In the genomic region with DNA sequence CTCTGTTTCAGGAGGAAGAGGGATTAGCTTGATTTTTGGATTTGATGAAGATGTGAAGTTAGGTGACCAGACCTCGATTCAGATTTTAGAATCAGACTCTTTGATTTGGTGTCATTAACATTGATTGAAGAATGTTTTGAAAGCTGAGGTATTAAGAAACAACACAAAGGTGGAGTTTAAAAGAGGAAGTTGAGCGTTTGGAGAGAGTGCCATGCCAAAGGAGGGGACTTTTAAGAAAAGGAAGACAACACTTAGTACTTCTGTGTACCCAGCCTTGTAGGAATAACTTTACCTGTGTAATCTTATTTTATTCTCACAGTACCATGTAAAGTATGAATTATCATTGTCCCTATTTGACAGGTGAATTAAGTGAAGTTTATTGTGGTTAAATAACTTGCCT, we compare ENCODE assay signal across 24 cellular contexts. TPM values are rescaled to one million over a fixed set of nuclear protein-coding genes. Genes with fewer than 3 reads are reported as not detected.
"Had no signal": no experiment of that assay in that cellular context is flagged by ENCODE, and none has a peak within 500 bp of the region (broad histone marks: within the 10 kb centered on the region; RNA-seq: fewer than 3 reads in every experiment).

No MANE protein-coding gene starts in this region.

- FAIRE-seq: endometrium had no signal

- H3K36me3 Mint-ChIP-seq: activated naive CD4-positive, alpha-beta T cell treated with anti-CD3 and anti-CD28 coated beads, Interleukin-2, amount 10 ng/mL, durations not matched to agents 7 days and 5 days; naive B cell had no signal

- DNase-seq: activated B cell treated with CpG ODN at 0.5 μM for 24 hours; activated CD4-positive, alpha-beta T cell treated with anti-CD3 and anti-CD28 coated beads for 36 hours; activated CD4-positive, alpha-beta T cell treated with anti-CD3 and anti-CD28 coated beads, Interleukin-2, amount 50 U/mL, for 4 hours; activated effector memory CD4-positive, alpha-beta T cell treated with Interleukin-2 at 50 U/mL for 16 hours; activated naive CD4-positive, alpha-beta T cell treated with anti-CD3 and anti-CD28 coated beads, Interleukin-2, amount 10 ng/mL, durations not matched to agents 7 days and 5 days; activated T-cell treated with anti-CD3 and anti-CD28 coated beads, Interleukin-2, amount 50 U/mL, for 72 hours; effector CD4-positive, alpha-beta T cell; heart left ventricle; islet precursor cell; left colon; lower lobe of right lung; naive B cell; sigmoid colon; stimulated activated CD4-positive, alpha-beta T cell treated with anti-CD3 and anti-CD28 coated beads, Interleukin-15, amount 100 ng/mL, for 24 hours; stimulated activated naive B cell treated with anti-CD40 and anti-IgM and Interleukin-4, amounts not matched to agents 10 μg/mL and 1 μg/mL and 100 μg/mL, for 72 hours; T1000; testis; trophoblast cell had no signal

- H3K36me3 ChIP-seq: cardiac muscle cell, heart left ventricle, lower lobe of right lung, sigmoid colon, vagina had no signal

- H3K4me1 Mint-ChIP-seq: activated B cell treated with CpG ODN at 0.5 μM for 24 hours; activated naive CD4-positive, alpha-beta T cell treated with anti-CD3 and anti-CD28 coated beads, Interleukin-2, amount 10 ng/mL, durations not matched to agents 7 days and 5 days; naive B cell; neural crest cell had no signal

- H3K27ac Mint-ChIP-seq: activated B cell treated with CpG ODN at 0.5 μM for 24 hours; activated CD4-positive, alpha-beta T cell treated with anti-CD3 and anti-CD28 coated beads for 36 hours; activated naive CD4-positive, alpha-beta T cell treated with anti-CD3 and anti-CD28 coated beads, Interleukin-2, amount 10 ng/mL, durations not matched to agents 7 days and 5 days; activated T-cell treated with anti-CD3 and anti-CD28 coated beads, Interleukin-2, amount 50 U/mL, for 72 hours; dendritic cell treated with granulocyte-macrophage colony-stimulating factor and Interleukin-4, amounts not matched to agents 40 ng/mL and 50 ng/mL, for 4 days; naive B cell; stimulated activated naive B cell treated with anti-CD40 and anti-IgM and Interleukin-4, amounts not matched to agents 10 μg/mL and 1 μg/mL and 100 μg/mL, for 72 hours had no signal

- H3K27me3 ChIP-seq: heart left ventricle, testis, vagina had no signal

- H3K27ac ChIP-seq: cardiac muscle cell, heart left ventricle, lower lobe of right lung, sigmoid colon, testis, vagina had no signal

- H3K4me3 Mint-ChIP-seq: activated B cell treated with CpG ODN at 0.5 μM for 24 hours; activated CD4-positive, alpha-beta T cell treated with anti-CD3 and anti-CD28 coated beads for 36 hours; activated naive CD4-positive, alpha-beta T cell treated with anti-CD3 and anti-CD28 coated beads, Interleukin-2, amount 10 ng/mL, durations not matched to agents 7 days and 5 days; activated T-cell treated with anti-CD3 and anti-CD28 coated beads, Interleukin-2, amount 50 U/mL, for 72 hours; dendritic cell treated with granulocyte-macrophage colony-stimulating factor and Interleukin-4, amounts not matched to agents 40 ng/mL and 50 ng/mL, for 4 days; naive B cell; neural crest cell had no signal

- H3K9me3 ChIP-seq: heart left ventricle, lower lobe of right lung, sigmoid colon, testis, vagina had no signal

- H3K9me3 Mint-ChIP-seq: activated B cell treated with CpG ODN at 0.5 μM for 24 hours; activated naive CD4-positive, alpha-beta T cell treated with anti-CD3 and anti-CD28 coated beads, Interleukin-2, amount 10 ng/mL, durations not matched to agents 7 days and 5 days; activated T-cell treated with anti-CD3 and anti-CD28 coated beads, Interleukin-2, amount 50 U/mL, for 72 hours; dendritic cell treated with granulocyte-macrophage colony-stimulating factor and Interleukin-4, amounts not matched to agents 40 ng/mL and 50 ng/mL, for 4 days; neural crest cell had no signal

- H3K4me1 ChIP-seq: testis had no signal

- ATAC-seq: activated CD4-positive, alpha-beta T cell treated with anti-CD3 and anti-CD28 coated beads for 36 hours; activated T-cell treated with anti-CD3 and anti-CD28 coated beads, Interleukin-2, amount 50 U/mL, for 72 hours; heart left ventricle; left colon; lower lobe of right lung had no signal

- H3K4me3 ChIP-seq: cardiac muscle cell, heart left ventricle, lower lobe of right lung, sigmoid colon, smooth muscle cell, testis, vagina had no signal

- H3K27me3 Mint-ChIP-seq: dendritic cell treated with granulocyte-macrophage colony-stimulating factor and Interleukin-4, amounts not matched to agents 40 ng/mL and 50 ng/mL, for 4 days had no signal

- H3K4me2 ChIP-seq: smooth muscle cell had no signal

RNA-seq across cellular contexts. Expression of a gene that starts 34.4 kb away (rescaled TPM):
- total RNA-seq: activated B cell treated with CpG ODN at 0.5 μM for 24 hours, neural crest cell had no signal
